In genomic region chr1:245684111-245684510, GRCh38 we compare ENCODE assay signal across 1 cellular context.
TF ChIP-seq lines count a peak whose summit lies in the region.

No MANE protein-coding gene starts in this region.

TF ChIP-seq in IMR-90, 13 proteins besides CTCF, POLR2A, EP300 and RAD21 (continued from another document):
- TF ChIP-seq CHD1 (IDR thresholded peaks at IDR 0.05; ENCODE audit: low read depth, low read length) (no peak), CEBPB (IDR thresholded peaks at IDR 0.05; ENCODE audit: low read depth, low read length) (no peak), SMC3 (IDR thresholded peaks at IDR 0.05; ENCODE audit: low read depth, low read length) (no peak), FOS (IDR thresholded peaks at IDR 0.05; ENCODE audit: low read depth, low read length) (no peak), USF2 (IDR thresholded peaks at IDR 0.05; ENCODE audit: low read depth, low read length) (no peak), MAZ (IDR thresholded peaks at IDR 0.05; ENCODE audit: borderline replicate concordance, low read depth, low read length) (no peak), MAFK (IDR thresholded peaks at IDR 0.05; ENCODE audit: low read depth, low read length) (no peak), NFE2L2 (IDR thresholded peaks at IDR 0.05; ENCODE audit: low read depth, low read length) (no peak), ELK1 (IDR thresholded peaks at IDR 0.05; ENCODE audit: borderline replicate concordance, low read depth, low read length) (no peak), BHLHE40 (IDR thresholded peaks at IDR 0.05; ENCODE audit: low read depth, low read length) (no peak)
